ENCODE assay signal across 16 cellular contexts in the genomic region with DNA sequence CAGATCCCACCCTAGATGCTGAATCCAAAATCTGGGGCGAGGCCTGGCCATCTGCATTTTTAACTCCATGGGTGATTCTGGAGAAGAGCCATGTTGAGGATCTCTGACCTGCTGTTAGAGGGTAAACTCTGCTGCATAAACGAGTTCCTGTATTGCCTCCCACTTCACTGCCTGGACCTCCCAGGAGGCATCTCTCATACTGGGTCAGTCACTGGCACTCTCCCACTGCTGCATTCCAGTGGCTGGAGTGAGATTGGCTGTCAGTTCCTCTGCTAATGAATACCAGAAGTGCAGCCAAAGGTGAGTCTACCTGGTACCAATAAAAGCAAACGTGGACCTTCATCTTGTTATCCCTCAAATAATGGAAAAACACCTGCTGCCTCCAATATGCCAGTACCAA. TPM values are rescaled to one million over a fixed set of nuclear protein-coding genes. Genes with fewer than 3 reads are reported as not detected.
DNase-seq lines count a peak whose midpoint lies in the region; ATAC-seq and TF ChIP-seq lines count a peak whose summit lies in the region.
"Had no signal": no experiment of that assay in that cellular context is flagged by ENCODE, and none has a peak within 500 bp of the region (broad histone marks: within the 10 kb centered on the region; RNA-seq: fewer than 3 reads in every experiment).

No MANE protein-coding gene starts in this region.

- H3K9ac ChIP-seq in IMR-90 (ENCODE audit: low read depth, low read length) = no peak overlapping the region

- no peak for TF ChIP-seq RAD21 in IMR-90 (IDR thresholded peaks at IDR 0.05; ENCODE audit: low read length)

- H3K36me3 ChIP-seq in IMR-90 (ENCODE audit: control insufficient read depth, insufficient read depth, low read length) (peaks cover 25% of the 10 kb centered on the region), lower lobe of right lung (peaks cover 57% of the 10 kb centered on the region)

- H3K79me1 ChIP-seq in IMR-90 (ENCODE audit: low read depth in 1 of 2, low read length in 2 of 2) = peaks cover 42 to 76% of the 10 kb centered on the region in 2 experiments

- H3K4me1 ChIP-seq in IMR-90 (ENCODE audit: control insufficient read depth, insufficient read depth, low read length) (peaks cover 18% of the 10 kb centered on the region), lower lobe of right lung (peaks cover 57% of the 10 kb centered on the region)

- DNase-seq in AG08395 (ENCODE audit: low spot score) (peak; percentile 62), IMR-90 (peak; percentile 28), fibroblast of pulmonary artery (ENCODE audit: low read depth) (peak; percentile 33), lower lobe of right lung (no peak), DMS153 (lab: John Stamatoyannopoulos, UW) (no peak), NCI-H2227 treated with DMSO at 0.1 percent for 48 hours (lab: John Stamatoyannopoulos, UW) (no peak)
- DNase-seq: activated naive CD4-positive, alpha-beta T cell; naive thymus-derived CD8-positive, alpha-beta T cell; NCI-H446; NK-92 treated with Interleukin-12 subunit alpha and Interleukin-12 subunit beta, amount 100 ng/mL, for 24 hours; stimulated activated naive CD8-positive, alpha-beta T cell treated with anti-CD3 and anti-CD28 coated beads, Interleukin-15, amount 100 ng/mL, for 72 hours had no signal

- H3K27ac ChIP-seq in IMR-90 (ENCODE audit: insufficient read depth, low read length) (no peak overlapping the region), lower lobe of right lung (peak overlapping the region; percentile 49)

- ATAC-seq in IMR-90 (ENCODE audit: low read depth) (peak; percentile 53), lower lobe of right lung (peak; percentile 79 to 81), GM18873 (IDR thresholded peaks at IDR 0.05; ENCODE audit: low FRiP score, unreplicated experiment) (no peak), HG02588 (IDR thresholded peaks at IDR 0.05; ENCODE audit: unreplicated experiment) (no peak)
- ATAC-seq: activated CD4-positive, CD25-positive, alpha-beta regulatory T cell treated with anti-CD3 and anti-CD28 coated beads, Interleukin-2, amount 50 U/mL, for 24 hours; naive thymus-derived CD8-positive, alpha-beta T cell; stimulated activated naive CD8-positive, alpha-beta T cell treated with anti-CD3 and anti-CD28 coated beads, Interleukin-15, amount 100 ng/mL, for 72 hours had no signal

- H2BK5ac ChIP-seq in IMR-90 (ENCODE audit: low read depth, low read length, poor library complexity, severe bottlenecking) = no peak overlapping the region

- H2AK9ac ChIP-seq in IMR-90 (replicated peaks; ENCODE audit: low read depth, low read length, poor library complexity) = no peak overlapping the region

- no peak overlapping the region for H3K14ac ChIP-seq in IMR-90 (replicated peaks; ENCODE audit: low read depth, low read length)

- H2BK20ac ChIP-seq in IMR-90 (ENCODE audit: low read depth, low read length) = no peak overlapping the region

- WGBS in IMR-90 (ENCODE audit: extremely low coverage in 2 of 2, insufficient read length in 1 of 2), 2 experiments = 60% methylated on average over 1 of the region's 3 CpGs; no CpG with 5 or more reads in 1 of the 2 experiments

- dilution Hi-C loops in IMR-90 (cut with HindIII; ENCODE audit: low sequenced_read_pairs, unreplicated experiment) = no loop called here

- no peak overlapping the region for H3K4ac ChIP-seq in IMR-90 (ENCODE audit: low read depth, low read length)

- H3K9me3 ChIP-seq in IMR-90 (ENCODE audit: control insufficient read depth, insufficient read depth, low read length) (no peaks in the 10 kb centered on the region), lower lobe of right lung (no peaks in the 10 kb centered on the region)
- H3K9me3 ChIP-seq: esophagus muscularis mucosa had no signal

- no peak for TF ChIP-seq POLR2A in IMR-90 (IDR thresholded peaks at IDR 0.05; ENCODE audit: low read depth, low read length)

- no peak overlapping the region for H4K5ac ChIP-seq in IMR-90 (ENCODE audit: low read depth, low read length)

- H3K4me3 ChIP-seq in IMR-90 (ENCODE audit: insufficient read depth, low read depth, low read length) = no peak overlapping the region
- no peak overlapping the region for H3K4me3 ChIP-seq in fibroblast of pulmonary artery (replicated peaks; ENCODE audit: low read depth, low read length)
- no peak overlapping the region for H3K4me3 ChIP-seq in lower lobe of right lung
- H3K4me3 ChIP-seq: esophagus muscularis mucosa had no signal

- CTCF ChIA-PET in IMR-90 (lab: Yijun Ruan, JAX) = no interaction called here

- H3K27me3 ChIP-seq in IMR-90 (ENCODE audit: control insufficient read depth, insufficient read depth, low read length) (no peaks in the 10 kb centered on the region), lower lobe of right lung (ENCODE audit: low read depth) (no peaks in the 10 kb centered on the region)
- H3K27me3 ChIP-seq: esophagus muscularis mucosa had no signal

- POLR2A ChIA-PET in IMR-90 (lab: Charles Lee; ENCODE audit: unreplicated experiment) = no interaction called here

- no peak overlapping the region for H2BK15ac ChIP-seq in IMR-90 (ENCODE audit: low read depth, low read length)

- peaks cover 56% of the 10 kb centered on the region for H4K20me1 ChIP-seq in IMR-90 (ENCODE audit: insufficient read depth, low read length)

- no peak overlapping the region for H4K91ac ChIP-seq in IMR-90 (ENCODE audit: insufficient read depth, low read depth, low read length)

- intact Hi-C loops in IMR-90 (cut with micrococcal nuclease) (no loop called here), lower lobe of right lung (cut with DNase I) (no loop called here)

- peaks cover 20% of the 10 kb centered on the region for H3K9me1 ChIP-seq in IMR-90 (ENCODE audit: insufficient read depth, low read length)

- H2BK120ac ChIP-seq in IMR-90 (ENCODE audit: low read depth, low read length) = no peak overlapping the region

- H2AK5ac ChIP-seq in IMR-90 (ENCODE audit: low read depth, low read length) = no peak overlapping the region; the same call in 1 of the 2 replicates

- H3K18ac ChIP-seq in IMR-90 (ENCODE audit: low read depth, low read length) = no peak overlapping the region

- BruUV-seq in IMR-90 (replicated peaks; lab: Mats Ljungman, UMichigan) = no TSS peak

- H3K56ac ChIP-seq in IMR-90 (ENCODE audit: extremely low read depth, insufficient read depth, low read length) = no peak overlapping the region

- TF ChIP-seq CTCF in IMR-90 (conservative IDR thresholded peaks at IDR 0.05; ENCODE audit: low read depth, low read length) = no peak
- TF ChIP-seq CTCF in fibroblast of pulmonary artery (IDR thresholded peaks at IDR 0.05; ENCODE audit: low read length, missing control alignments) = no peak
- no peak for TF ChIP-seq CTCF in lower lobe of right lung (IDR thresholded peaks at IDR 0.05)

- no peak overlapping the region for H3K23ac ChIP-seq in IMR-90 (ENCODE audit: low read depth, low read length)

- in situ Hi-C loops in IMR-90 (cut with MboI; ENCODE audit: low sequenced_read_pairs) = no loop called here

- no peak overlapping the region for H3K4me2 ChIP-seq in IMR-90 (ENCODE audit: low read depth, low read length)

- H4K8ac ChIP-seq in IMR-90 (ENCODE audit: low read depth in 2 of 2, low read length in 2 of 2) = no peak overlapping the region

- H2AFZ ChIP-seq in IMR-90 (replicated peaks; ENCODE audit: low read length, poor library complexity) = no peak overlapping the region

TF ChIP-seq in IMR-90, 13 proteins besides CTCF, POLR2A, EP300 and RAD21 (continues in another document):
- TF ChIP-seq FOS (IDR thresholded peaks at IDR 0.05; ENCODE audit: low read depth, low read length) (no peak), NFE2L2 (IDR thresholded peaks at IDR 0.05; ENCODE audit: low read depth, low read length) (no peak), SMC3 (IDR thresholded peaks at IDR 0.05; ENCODE audit: low read depth, low read length) (no peak), RFX5 (IDR thresholded peaks at IDR 0.05; ENCODE audit: low read depth, low read length) (no peak), MAZ (IDR thresholded peaks at IDR 0.05; ENCODE audit: borderline replicate concordance, low read depth, low read length) (no peak)
- TF ChIP-seq, protein P1, sequence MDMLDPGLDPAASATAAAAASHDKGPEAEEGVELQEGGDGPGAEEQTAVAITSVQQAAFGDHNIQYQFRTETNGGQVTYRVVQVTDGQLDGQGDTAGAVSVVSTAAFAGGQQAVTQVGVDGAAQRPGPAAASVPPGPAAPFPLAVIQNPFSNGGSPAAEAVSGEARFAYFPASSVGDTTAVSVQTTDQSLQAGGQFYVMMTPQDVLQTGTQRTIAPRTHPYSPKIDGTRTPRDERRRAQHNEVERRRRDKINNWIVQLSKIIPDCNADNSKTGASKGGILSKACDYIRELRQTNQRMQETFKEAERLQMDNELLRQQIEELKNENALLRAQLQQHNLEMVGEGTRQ (IDR thresholded peaks at IDR 0.05; ENCODE audit: low read depth, low read length) = no peak
- TF ChIP-seq, protein P2, sequence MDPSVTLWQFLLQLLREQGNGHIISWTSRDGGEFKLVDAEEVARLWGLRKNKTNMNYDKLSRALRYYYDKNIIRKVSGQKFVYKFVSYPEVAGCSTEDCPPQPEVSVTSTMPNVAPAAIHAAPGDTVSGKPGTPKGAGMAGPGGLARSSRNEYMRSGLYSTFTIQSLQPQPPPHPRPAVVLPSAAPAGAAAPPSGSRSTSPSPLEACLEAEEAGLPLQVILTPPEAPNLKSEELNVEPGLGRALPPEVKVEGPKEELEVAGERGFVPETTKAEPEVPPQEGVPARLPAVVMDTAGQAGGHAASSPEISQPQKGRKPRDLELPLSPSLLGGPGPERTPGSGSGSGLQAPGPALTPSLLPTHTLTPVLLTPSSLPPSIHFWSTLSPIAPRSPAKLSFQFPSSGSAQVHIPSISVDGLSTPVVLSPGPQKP (IDR thresholded peaks at IDR 0.05; ENCODE audit: borderline replicate concordance, low read depth, low read length) = no peak

RNA-seq across cellular contexts. Expression of a gene that starts 10.3 kb away (rescaled TPM):
- total RNA-seq in IMR-90 (2012; rRNA removed) (28.1 and 33.9 TPM in 2 replicates), lower lobe of right lung (75.0 TPM)
- polyA plus RNA-seq in IMR-90 (2012; rRNA removed) = 43.6 and 45.4 TPM in 2 replicates
- 23.9 and 40.0 TPM in 2 replicates for polyA plus RNA-seq in IMR-90 (2012; cell fraction: cytosol; rRNA removed)
- 29.6 and 46.7 TPM in 2 replicates for polyA plus RNA-seq in IMR-90 (2012; cell fraction: nucleus; rRNA removed; ENCODE audit: low replicate concordance)

RNA-seq across cellular contexts. Expression of a gene that starts 36.0 kb away (rescaled TPM):
- total RNA-seq in IMR-90 (2012; rRNA removed) (0.18 TPM in 1 of 2 replicates, not detected in the other), lower lobe of right lung (1.0 TPM)
- not detected in 2 replicates for polyA plus RNA-seq in IMR-90 (2012; rRNA removed)
- polyA plus RNA-seq in IMR-90 (2012; cell fraction: cytosol; rRNA removed) = not detected in 2 replicates
- polyA plus RNA-seq in IMR-90 (2012; cell fraction: nucleus; rRNA removed; ENCODE audit: low replicate concordance) = 0.10 TPM in 1 of 2 replicates, not detected in the other
- total RNA-seq: esophagus muscularis mucosa, kidney epithelial cell had no signal

RNA-seq across cellular contexts. Expression of a gene that starts 44.8 kb away (rescaled TPM):
- total RNA-seq in IMR-90 (2012; rRNA removed) (37.5 and 44.1 TPM in 2 replicates), lower lobe of right lung (219 TPM)
- polyA plus RNA-seq in IMR-90 (2012; rRNA removed) = 362 and 405 TPM in 2 replicates
- polyA plus RNA-seq in IMR-90 (2012; cell fraction: cytosol; rRNA removed) = 217 and 450 TPM in 2 replicates
- polyA plus RNA-seq in IMR-90 (2012; cell fraction: nucleus; rRNA removed; ENCODE audit: low replicate concordance) = 98.1 and 215 TPM in 2 replicates

RNA-seq across cellular contexts. Expression of a gene that starts 50.6 kb away (rescaled TPM):
- total RNA-seq in IMR-90 (2012; rRNA removed) (3.9 and 5.0 TPM in 2 replicates), lower lobe of right lung (1.6 TPM)
- 4.5 and 5.6 TPM in 2 replicates for polyA plus RNA-seq in IMR-90 (2012; rRNA removed)
- polyA plus RNA-seq in IMR-90 (2012; cell fraction: cytosol; rRNA removed) = 2.5 and 4.1 TPM in 2 replicates
- polyA plus RNA-seq in IMR-90 (2012; cell fraction: nucleus; rRNA removed; ENCODE audit: low replicate concordance) = 5.6 and 7.3 TPM in 2 replicates

Comparison
In these comparisons a context has a peak if more than half of its experiments do, and no peak if none do; other contexts are left out.
1. DNase-seq: peak in AG08395 (single experiment), IMR-90 (single experiment) and fibroblast of pulmonary artery (single experiment); none in lower lobe of right lung (single experiment), DMS153 (single experiment) and NCI-H2227 treated with DMSO at 0.1 percent for 48 hours (single experiment).
2. ATAC-seq: peak in IMR-90 (single experiment) and lower lobe of right lung (2 of 2); none in GM18873 (single experiment) and HG02588 (single experiment).